In genomic region chr1:6259491-6260362, GRCh38 we compare ENCODE assay signal across 1 cellular context.
TF ChIP-seq lines count a peak whose summit lies in the region.

No MANE protein-coding gene starts in this region.

TF ChIP-seq in K562, 482 proteins besides CTCF, POLR2A, EP300 and RAD21 (continued from another document and continues in another):
- TF ChIP-seq ZNF280A (IDR thresholded peaks at IDR 0.05; ENCODE audit: low read depth, partially characterized antibody), result no peak
- TF ChIP-seq TCF7L2 (IDR thresholded peaks at IDR 0.05; ENCODE audit: low read depth, low read length), result no peak
- TF ChIP-seq ZFP36 (IDR thresholded peaks at IDR 0.05; ENCODE audit: low read depth, low read length, partially characterized antibody), result no peak
- TF ChIP-seq THAP12 (CRISPR knock-in tag; IDR thresholded peaks at IDR 0.05), result 0 out of 2 replicates have a peak, but pooled peaks have one; percentile 31
- TF ChIP-seq RB1 (IDR thresholded peaks at IDR 0.05; ENCODE audit: low read depth), result peak; percentile 23; the same call in 1 of the 2 replicates
- TF ChIP-seq IRF2 (CRISPR knock-in tag; IDR thresholded peaks at IDR 0.05), result no peak
- peak; percentile 24 for TF ChIP-seq FIP1L1 (IDR thresholded peaks at IDR 0.05; ENCODE audit: low read depth, low read length, poor library complexity, severe bottlenecking)
- TF ChIP-seq CCNT2 (IDR thresholded peaks at IDR 0.05; ENCODE audit: borderline replicate concordance, extremely low read depth, insufficient read length, low read depth, low read length), result no peak
- no peak for TF ChIP-seq FOXK1 (CRISPR knock-in tag; IDR thresholded peaks at IDR 0.05; ENCODE audit: borderline replicate concordance)
- TF ChIP-seq RFX5 (IDR thresholded peaks at IDR 0.05; ENCODE audit: low read depth, low read length), result peak; percentile 41; the same call in 1 of the 2 replicates
- no peak for TF ChIP-seq ETS2 (tag; IDR thresholded peaks at IDR 0.05; ENCODE audit: borderline replicate concordance, poor library complexity, severe bottlenecking)
- peak; percentile 33; the same call in 1 of the 2 replicates for TF ChIP-seq RBFOX2 (IDR thresholded peaks at IDR 0.05; ENCODE audit: low read depth, low read length)
- TF ChIP-seq XRCC5 (IDR thresholded peaks at IDR 0.05; ENCODE audit: low read depth, low read length), result 0 out of 2 replicates have a peak, but pooled peaks have one; percentile 48
- no peak for TF ChIP-seq MCM3 (IDR thresholded peaks at IDR 0.05)
- no peak for TF ChIP-seq ZNF311 (CRISPR knock-in tag; IDR thresholded peaks at IDR 0.05)
- no peak for TF ChIP-seq HDAC8 (tag; IDR thresholded peaks at IDR 0.05)
- no peak for TF ChIP-seq ATF2 (CRISPR knock-in tag; IDR thresholded peaks at IDR 0.05)
- no peak for TF ChIP-seq ZNF507 (tag; conservative IDR thresholded peaks at IDR 0.05)
- TF ChIP-seq NRF1 (conservative IDR thresholded peaks at IDR 0.05 in 1 of 2, IDR thresholded peaks at IDR 0.05 in 1 of 2), result peak; percentile 26 to 45; a peak in 2 of 4 replicates
- no peak for TF ChIP-seq PKNOX1 (IDR thresholded peaks at IDR 0.05)
- TF ChIP-seq DLX4 (CRISPR knock-in tag; IDR thresholded peaks at IDR 0.05), result no peak
- peak; percentile 32 to 76 for TF ChIP-seq MAZ (CRISPR knock-in tag; conservative IDR thresholded peaks at IDR 0.05 in 1 of 2, IDR thresholded peaks at IDR 0.05 in 1 of 2)
- TF ChIP-seq MNT (conservative IDR thresholded peaks at IDR 0.05), result peak in 1 of 2 experiments; percentile 66; a peak in 2 of 4 replicates
- TF ChIP-seq E4F1 (CRISPR knock-in tag; IDR thresholded peaks at IDR 0.05; ENCODE audit: borderline replicate concordance), result no peak
- TF ChIP-seq ZNF740 (CRISPR knock-in tag; IDR thresholded peaks at IDR 0.05), result peak; percentile 84
- no peak for TF ChIP-seq ZNF740 (tag; IDR thresholded peaks at IDR 0.05)
- peak; percentile 56 for TF ChIP-seq JUND (IDR thresholded peaks at IDR 0.05; ENCODE audit: borderline replicate concordance, low read depth, low read length)
- no peak for TF ChIP-seq JUND (tag; IDR thresholded peaks at IDR 0.05; ENCODE audit: borderline replicate concordance, low read depth, low read length)
- TF ChIP-seq NFATC3 (IDR thresholded peaks at IDR 0.05), result no peak
- no peak for TF ChIP-seq KLF10 (CRISPR knock-in tag; IDR thresholded peaks at IDR 0.05)
- no peak for TF ChIP-seq LEF1 (IDR thresholded peaks at IDR 0.05)
- peak; percentile 75 for TF ChIP-seq HNRNPK (IDR thresholded peaks at IDR 0.05; ENCODE audit: low read depth, low read length, poor library complexity, severe bottlenecking)
- no peak; the same call in 1 of the 2 replicates for TF ChIP-seq ZNF121 (CRISPR knock-in tag; conservative IDR thresholded peaks at IDR 0.05)
- peak; percentile 88 for TF ChIP-seq CREB1 (IDR thresholded peaks at IDR 0.05)
- peak; percentile 95 for TF ChIP-seq CREB1 (CRISPR knock-in tag; IDR thresholded peaks at IDR 0.05)
- TF ChIP-seq ID3 (CRISPR knock-in tag; IDR thresholded peaks at IDR 0.05), result no peak
- no peak for TF ChIP-seq ID3 (tag; IDR thresholded peaks at IDR 0.05)
- no peak for TF ChIP-seq RFX1 (IDR thresholded peaks at IDR 0.05)
- peak; percentile 100 for TF ChIP-seq CEBPB (tag; IDR thresholded peaks at IDR 0.05)
- peak; percentile 90 for TF ChIP-seq ATF3 (IDR thresholded peaks at IDR 0.05)
- TF ChIP-seq ATF3 (CRISPR knock-in tag; conservative IDR thresholded peaks at IDR 0.05), result no peak
- TF ChIP-seq DDX20 (tag; IDR thresholded peaks at IDR 0.05; ENCODE audit: low read depth), result no peak
- TF ChIP-seq STAG1 (CRISPR knock-in tag; IDR thresholded peaks at IDR 0.05; ENCODE audit: borderline replicate concordance), result peak; percentile 41
- no peak for TF ChIP-seq TOE1 (IDR thresholded peaks at IDR 0.05; ENCODE audit: borderline replicate concordance)
- no peak for TF ChIP-seq TOE1 (CRISPR knock-in tag; IDR thresholded peaks at IDR 0.05; ENCODE audit: borderline replicate concordance, low read depth)
- TF ChIP-seq KDM5B (IDR thresholded peaks at IDR 0.05; ENCODE audit: insufficient replicate concordance, low read depth, low read length), result no peak
- TF ChIP-seq PCBP1 (IDR thresholded peaks at IDR 0.05; ENCODE audit: low read depth, low read length, poor library complexity, severe bottlenecking), result peak; percentile 91
- peak; percentile 66 for TF ChIP-seq EGR1 (conservative IDR thresholded peaks at IDR 0.05)
- peak; percentile 87 for TF ChIP-seq KHSRP (IDR thresholded peaks at IDR 0.05)
- TF ChIP-seq ARID4B (CRISPR knock-in tag; IDR thresholded peaks at IDR 0.05), result 0 out of 2 replicates have a peak, but pooled peaks have one; percentile 6
- peak; percentile 48 for TF ChIP-seq L3MBTL2 (IDR thresholded peaks at IDR 0.05)
